ENCODE assay signal across 1 cellular context in genomic region chr16:29826342-29826695, GRCh38.
TF ChIP-seq lines count a peak whose summit lies in the region.

No MANE protein-coding gene starts in this region.

TF ChIP-seq in H1, 55 proteins besides CTCF, POLR2A, EP300 and RAD21:
- no peak for TF ChIP-seq SRF (IDR thresholded peaks at IDR 0.05; ENCODE audit: low read depth, low read length)
